In the genomic region with DNA sequence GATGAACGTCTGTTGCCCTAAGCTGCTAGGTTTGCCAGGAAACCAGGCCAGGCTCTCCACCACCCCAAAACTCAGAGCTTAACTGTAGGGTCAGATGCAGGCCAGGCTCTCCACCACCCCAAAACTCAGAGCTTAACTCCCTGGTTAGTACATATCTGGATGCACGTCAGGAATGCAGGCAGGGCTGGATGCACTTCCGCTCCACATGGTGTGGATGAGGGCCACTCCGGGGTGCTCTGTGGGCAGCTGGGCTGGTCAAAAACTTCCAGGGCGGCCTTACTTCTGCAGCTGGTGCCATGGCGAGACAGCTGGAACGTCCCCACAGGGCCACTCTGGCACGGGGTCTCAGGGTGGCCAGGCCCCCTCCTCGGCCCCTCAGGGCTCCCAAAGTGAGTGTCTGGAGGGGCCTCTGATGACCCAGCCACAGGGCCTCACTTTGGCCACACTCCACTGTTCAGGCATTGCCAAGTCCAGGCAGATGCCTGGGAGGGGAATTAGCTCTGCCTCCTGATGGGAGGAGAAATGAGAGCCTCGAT, we compare ENCODE assay signal across 1 cellular context.
TF ChIP-seq lines count a peak whose summit lies in the region.

No MANE protein-coding gene starts in this region.

TF ChIP-seq in HCT116, 20 proteins besides CTCF, POLR2A, EP300 and RAD21 (continued from another document):
- TF ChIP-seq REST (IDR thresholded peaks at IDR 0.05; ENCODE audit: low read depth) = no peak
- TF ChIP-seq SP1 (IDR thresholded peaks at IDR 0.05; ENCODE audit: low read depth) = no peak
